10 cellular contexts compared by ENCODE assay signal in genomic region chr21:26167593-26167992, GRCh38. TPM values are rescaled to one million over a fixed set of nuclear protein-coding genes. Genes with fewer than 3 reads are reported as not detected.
DNase-seq lines count a peak whose midpoint lies in the region; ATAC-seq and TF ChIP-seq lines count a peak whose summit lies in the region.
"Had no signal": no experiment of that assay in that cellular context is flagged by ENCODE, and none has a peak within 500 bp of the region (broad histone marks: within the 10 kb centered on the region; RNA-seq: fewer than 3 reads in every experiment).

No MANE protein-coding gene starts in this region.

- ATAC-seq in GM23338 = no peak
- no peak for ATAC-seq in RWPE2 (ENCODE audit: low read depth)
- no peak for ATAC-seq in psoas muscle

- H4K20me1 ChIP-seq in GM23338 (replicated peaks; ENCODE audit: insufficient read depth) = peaks cover 23% of the 10 kb centered on the region

- H3K36me3 ChIP-seq in GM23338 (ENCODE audit: insufficient read depth) (no peaks in the 10 kb centered on the region), RWPE2 (ENCODE audit: low read depth) (no peaks in the 10 kb centered on the region), psoas muscle (ENCODE audit: insufficient read depth in 1 of 2, low read depth in 1 of 2) (no peaks in the 10 kb centered on the region)

- H3K4me1 ChIP-seq in GM23338 (ENCODE audit: insufficient read depth) (peaks cover 55% of the 10 kb centered on the region), RWPE2 (ENCODE audit: insufficient read depth, poor library complexity, severe bottlenecking) (peaks cover 40% of the 10 kb centered on the region), psoas muscle (peaks cover 4% of the 10 kb centered on the region)

- H3K4me3 ChIP-seq in GM23338 (peak overlapping the region; percentile 88), RWPE2 (ENCODE audit: severe bottlenecking) (peak overlapping the region; percentile 83), psoas muscle (peak overlapping the region; percentile 77)

- H3K4me1 Mint-ChIP-seq in GM23338 (peaks cover 56% of the 10 kb centered on the region), glutamatergic neuron (ENCODE audit: low read depth, unreplicated experiment) (peaks cover 35% of the 10 kb centered on the region)

- 0 out of 3 replicates have a peak, but pooled peaks cover 3% of the 10 kb centered on the region for H3K9me3 Mint-ChIP-seq in GM23338
- peaks cover 23% of the 10 kb centered on the region for H3K9me3 Mint-ChIP-seq in glutamatergic neuron (ENCODE audit: unreplicated experiment)
- H3K9me3 Mint-ChIP-seq: activated naive CD8-positive, alpha-beta T cell treated with anti-CD3 and anti-CD28 coated beads, Interleukin-2, amount 10 ng/mL, durations not matched to agents 7 days and 5 days had no signal

- no peak overlapping the region for H2AFZ ChIP-seq in GM23338

- H3K27ac ChIP-seq in GM23338 (ENCODE audit: low read depth) (peak overlapping the region; percentile 34; the same call in 1 of the 2 replicates), RWPE2 (ENCODE audit: poor library complexity, severe bottlenecking) (peak overlapping the region; percentile 76), psoas muscle (no peak overlapping the region)

- WGBS in psoas muscle, 3 donors = 33 to 57% (median 37%) methylated on average over 9 of the region's 9 CpGs

- H3K27ac Mint-ChIP-seq in GM23338 = peak overlapping the region; percentile 77; the same call in 1 of the 2 replicates
- H3K27ac Mint-ChIP-seq in glutamatergic neuron (ENCODE audit: unreplicated experiment) = peak overlapping the region; percentile 83
- H3K27ac Mint-ChIP-seq: activated naive CD8-positive, alpha-beta T cell treated with anti-CD3 and anti-CD28 coated beads, Interleukin-2, amount 10 ng/mL, durations not matched to agents 7 days and 5 days had no signal

- intact Hi-C loops in psoas muscle (cut with DNase I) = no loop called here

- peaks cover 9% of the 10 kb centered on the region for H3K27me3 Mint-ChIP-seq in GM23338 (ENCODE audit: insufficient read depth, low read depth, poor library complexity)
- H3K27me3 Mint-ChIP-seq in glutamatergic neuron (ENCODE audit: unreplicated experiment) = peaks cover 21% of the 10 kb centered on the region
- H3K27me3 Mint-ChIP-seq: activated naive CD8-positive, alpha-beta T cell treated with anti-CD3 and anti-CD28 coated beads, Interleukin-2, amount 10 ng/mL, durations not matched to agents 7 days and 5 days had no signal

- H3K79me2 ChIP-seq in GM23338 (replicated peaks; ENCODE audit: insufficient read depth) = peaks cover 80% of the 10 kb centered on the region

- 0 out of 2 replicates have a peak, but pooled peaks cover 4% of the 10 kb centered on the region for H3K27me3 ChIP-seq in GM23338 (ENCODE audit: insufficient read depth)
- no peaks in the 10 kb centered on the region for H3K27me3 ChIP-seq in RWPE2 (ENCODE audit: insufficient read depth, poor library complexity, severe bottlenecking)
- H3K27me3 ChIP-seq in psoas muscle (ENCODE audit: insufficient read depth in 3 of 3, low read length in 2 of 3) = peaks cover 0 to 30% (median 0%) of the 10 kb centered on the region in 3 donors

- no peak for TF ChIP-seq CTCF in GM23338 (conservative IDR thresholded peaks at IDR 0.05; ENCODE audit: low read depth in 2 of 2)
- no peak for TF ChIP-seq CTCF in RWPE2 (IDR thresholded peaks at IDR 0.05; ENCODE audit: poor library complexity, severe bottlenecking)
- no peak for TF ChIP-seq CTCF in glutamatergic neuron (IDR thresholded peaks at IDR 0.05; ENCODE audit: partially characterized antibody, unreplicated experiment)
- TF ChIP-seq CTCF in psoas muscle (IDR thresholded peaks at IDR 0.05) = no peak

- H3K9me3 ChIP-seq in RWPE2 (ENCODE audit: severe bottlenecking) (no peaks in the 10 kb centered on the region), psoas muscle (no peaks in the 10 kb centered on the region)

- H3K36me3 Mint-ChIP-seq in GM23338 (ENCODE audit: low read depth) (peaks cover 10% of the 10 kb centered on the region), glutamatergic neuron (ENCODE audit: unreplicated experiment) (no peaks in the 10 kb centered on the region)
- H3K36me3 Mint-ChIP-seq: activated naive CD8-positive, alpha-beta T cell treated with anti-CD3 and anti-CD28 coated beads, Interleukin-2, amount 10 ng/mL, durations not matched to agents 7 days and 5 days had no signal

- peak overlapping the region; percentile 77 for H3K4me2 ChIP-seq in GM23338

- DNase-seq in GM23338 (ENCODE audit: low spot score) (peak; percentile 29), RWPE2 (ENCODE audit: low spot score) (no peak), glutamatergic neuron (no peak), psoas muscle (no peak), NCI-H1105 (lab: John Stamatoyannopoulos, UW) (no peak), NCI-H446 treated with DMSO at 0.1 percent for 48 hours (lab: John Stamatoyannopoulos, UW) (no peak), NCI-H1694 (lab: John Stamatoyannopoulos, UW) (no peak)
- no peak for DNase-seq in central memory CD4-positive, alpha-beta T cell
- DNase-seq: activated naive CD8-positive, alpha-beta T cell treated with anti-CD3 and anti-CD28 coated beads, Interleukin-2, amount 10 ng/mL, durations not matched to agents 7 days and 5 days; stimulated activated CD4-positive, alpha-beta T cell treated with anti-CD3 and anti-CD28 coated beads, Interleukin-4, amount 100 ng/mL, for 24 hours had no signal

- H3K9me2 ChIP-seq in GM23338 (ENCODE audit: insufficient read depth) = no peaks in the 10 kb centered on the region

- H3K4me3 Mint-ChIP-seq in GM23338 (peak overlapping the region; percentile 97), glutamatergic neuron (ENCODE audit: unreplicated experiment) (peak overlapping the region; percentile 94)
- H3K4me3 Mint-ChIP-seq: activated naive CD8-positive, alpha-beta T cell treated with anti-CD3 and anti-CD28 coated beads, Interleukin-2, amount 10 ng/mL, durations not matched to agents 7 days and 5 days had no signal

- no peaks in the 10 kb centered on the region for H3F3A ChIP-seq in GM23338 (replicated peaks; ENCODE audit: low read depth)

TF ChIP-seq in GM23338, 12 proteins besides CTCF, POLR2A, EP300 and RAD21 (continues in another document):
- TF ChIP-seq EZH2phosphoT487 (IDR thresholded peaks at IDR 0.05; ENCODE audit: unreplicated experiment) (no peak), JUNB (IDR thresholded peaks at IDR 0.05; ENCODE audit: unreplicated experiment) (no peak), CREB1 (CRISPR knock-in tag; IDR thresholded peaks at IDR 0.05; ENCODE audit: low read depth) (no peak), EZH2 (IDR thresholded peaks at IDR 0.05; ENCODE audit: low read depth, unreplicated experiment) (no peak), ZNF331 (CRISPR knock-in tag; IDR thresholded peaks at IDR 0.05; ENCODE audit: low read depth) (no peak), STAT1 (IDR thresholded peaks at IDR 0.05; ENCODE audit: unreplicated experiment) (no peak), NANOG (IDR thresholded peaks at IDR 0.05; ENCODE audit: borderline replicate concordance) (no peak)

RNA-seq across cellular contexts. Expression of gene APP, which starts 3.0 kb away (rescaled TPM):
- 383 and 444 TPM in 2 replicates for total RNA-seq in GM23338 (2014; rRNA removed; shearing (Covaris generic))
- 59.8 and 69.4 TPM in 2 replicates for polyA plus RNA-seq in GM23338 (2016; fragmentation: Nextera tagmentation; extraction: Ambion mirVana)
- total RNA-seq in glutamatergic neuron (ENCODE audit: unreplicated experiment) = 735 TPM
- 100 to 1,000 TPM in 1 of 4 donors, 10 to 100 TPM in 3; 56.6 to 118 (median 77.7) TPM for total RNA-seq in psoas muscle
- 10 to 100 TPM; 37.7 to 47.8 (median 46.5) TPM for polyA plus RNA-seq in psoas muscle
